ENCODE assay signal across 18 cellular contexts in the genomic region with DNA sequence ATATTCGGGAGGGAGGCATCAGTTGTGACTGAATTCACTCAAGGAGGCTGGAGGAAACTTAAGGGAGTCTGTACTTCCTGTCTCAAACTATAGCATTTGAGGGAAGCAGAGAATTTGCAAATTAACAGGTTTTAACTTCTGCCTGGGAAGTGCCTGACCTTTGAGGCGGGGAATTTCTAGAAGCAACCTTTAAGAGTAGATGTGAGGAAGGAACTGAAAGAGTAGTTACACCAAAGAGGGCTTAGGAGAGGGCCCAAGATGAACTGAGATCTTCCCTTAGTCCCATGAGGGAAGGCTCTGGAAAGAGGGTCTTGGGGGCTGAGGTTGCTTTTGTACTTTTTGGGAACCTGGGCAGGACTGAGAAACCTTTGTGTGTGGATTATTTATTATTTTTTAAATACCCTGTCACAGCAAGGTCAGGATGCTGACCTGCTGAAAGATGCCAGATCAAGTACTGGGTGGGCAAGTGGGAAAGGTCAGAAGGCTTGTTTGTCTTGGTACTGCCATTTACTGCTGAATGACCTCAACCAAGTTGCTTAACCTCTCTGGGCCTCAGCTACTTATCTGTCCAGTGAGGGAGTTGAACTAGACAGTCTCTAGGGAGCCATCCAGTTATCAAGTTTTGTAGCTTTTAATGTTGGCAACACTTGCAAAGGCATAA. TPM values are rescaled to one million over a fixed set of nuclear protein-coding genes. Genes with fewer than 3 reads are reported as not detected.
DNase-seq lines count a peak whose midpoint lies in the region; ATAC-seq, FAIRE-seq and TF ChIP-seq lines count a peak whose summit lies in the region.
"Had no signal": no experiment of that assay in that cellular context is flagged by ENCODE, and none has a peak within 500 bp of the region (broad histone marks: within the 10 kb centered on the region; RNA-seq: fewer than 3 reads in every experiment).

No MANE protein-coding gene starts in this region.

- no peak for TF ChIP-seq CTCF in H9 (conservative IDR thresholded peaks at IDR 0.05)

- no peak overlapping the region for H3K14ac ChIP-seq in H9 (ENCODE audit: insufficient read depth, low read length)

- H2BK15ac ChIP-seq in H9 (ENCODE audit: low read depth, low read length): no peak overlapping the region

- H3K9me3 Mint-ChIP-seq in H9: no peaks in the 10 kb centered on the region; a peak in 1 of 5 replicates
- peaks cover 5% of the 10 kb centered on the region for H3K9me3 Mint-ChIP-seq in activated naive CD8-positive, alpha-beta T cell treated with anti-CD3 and anti-CD28 coated beads for 36 hours
- H3K9me3 Mint-ChIP-seq in stimulated activated memory B cell treated with anti-CD40 and anti-IgM and Interleukin-4, amounts not matched to agents 10 μg/mL and 1 μg/mL and 100 μg/mL, for 72 hours: no peaks in the 10 kb centered on the region
- H3K9me3 Mint-ChIP-seq: activated naive CD4-positive, alpha-beta T cell treated with anti-CD3 and anti-CD28 coated beads for 36 hours had no signal

- no peak overlapping the region for H3K4ac ChIP-seq in H9 (ENCODE audit: low read depth, low read length)

- ATAC-seq in stimulated activated memory B cell treated with anti-CD40 and anti-IgM and Interleukin-4, amounts not matched to agents 10 μg/mL and 1 μg/mL and 100 μg/mL, for 72 hours: peak; percentile 78
- ATAC-seq: activated CD4-positive, alpha-beta T cell treated with anti-CD3 and anti-CD28 coated beads for 36 hours; left cardiac atrium; right lobe of liver had no signal

- no peak overlapping the region for H3K56ac ChIP-seq in H9 (ENCODE audit: insufficient read length, low read depth, low read length)

- H3K27ac ChIP-seq in H9 (ENCODE audit: insufficient read length, low read depth, low read length): no peak overlapping the region
- H3K27ac ChIP-seq in iPS-20b (ENCODE audit: low read length): no peak overlapping the region
- H3K27ac ChIP-seq: right lobe of liver had no signal

- H3K9ac ChIP-seq in H9 (ENCODE audit: extremely low read depth, insufficient read length, low read length): no peak overlapping the region
- no peak overlapping the region for H3K9ac ChIP-seq in iPS-20b (ENCODE audit: low read depth, low read length)

- no peak overlapping the region for H2BK120ac ChIP-seq in H9 (ENCODE audit: low read depth, low read length, poor library complexity, severe bottlenecking)

- H3K4me1 ChIP-seq in H9 (ENCODE audit: insufficient read depth, low read length) (no peaks in the 10 kb centered on the region), iPS-20b (ENCODE audit: insufficient read depth, low read length) (no peaks in the 10 kb centered on the region)

- H3K4me1 Mint-ChIP-seq in H9: peaks cover 13 to 15% of the 10 kb centered on the region in 2 experiments
- H3K4me1 Mint-ChIP-seq in activated naive CD8-positive, alpha-beta T cell treated with anti-CD3 and anti-CD28 coated beads for 36 hours: peaks cover 12% of the 10 kb centered on the region
- peaks cover 12% of the 10 kb centered on the region for H3K4me1 Mint-ChIP-seq in stimulated activated memory B cell treated with anti-CD40 and anti-IgM and Interleukin-4, amounts not matched to agents 10 μg/mL and 1 μg/mL and 100 μg/mL, for 72 hours

- no peaks in the 10 kb centered on the region for H3K79me1 ChIP-seq in H9 (ENCODE audit: insufficient read depth, low read depth, low read length, poor library complexity, severe bottlenecking)

- no peak overlapping the region for H2BK20ac ChIP-seq in H9 (ENCODE audit: low read depth, low read length, poor library complexity, severe bottlenecking)

- no peaks in the 10 kb centered on the region; a peak in 1 of 7 replicates for H3K36me3 Mint-ChIP-seq in H9 (ENCODE audit: insufficient read depth in 1 of 3, low read depth in 3 of 3)
- H3K36me3 Mint-ChIP-seq in activated naive CD8-positive, alpha-beta T cell treated with anti-CD3 and anti-CD28 coated beads for 36 hours: peaks cover 4% of the 10 kb centered on the region
- H3K36me3 Mint-ChIP-seq in stimulated activated memory B cell treated with anti-CD40 and anti-IgM and Interleukin-4, amounts not matched to agents 10 μg/mL and 1 μg/mL and 100 μg/mL, for 72 hours: no peaks in the 10 kb centered on the region

- no CpG with 5 or more reads among the region's 2 CpGs for WGBS in H9 (ENCODE audit: extremely low coverage, insufficient read length, low lambda C conversion rate)

- DNase-seq in H9: no peak
- no peak for DNase-seq in activated naive CD8-positive, alpha-beta T cell treated with anti-CD3 and anti-CD28 coated beads for 36 hours
- no peak for DNase-seq in GM12891 (ENCODE audit: insufficient read length, low spot score)
- no peak for DNase-seq in H54 (ENCODE audit: insufficient read length, low spot score)
- DNase-seq in dedifferentiated amniotic fluid mesenchymal stem cell (ENCODE audit: extremely low spot score): no peak
- DNase-seq: activated CD4-positive, alpha-beta T cell treated with anti-CD3 and anti-CD28 coated beads for 36 hours; activated naive CD4-positive, alpha-beta T cell treated with anti-CD3 and anti-CD28 coated beads for 36 hours; activated T-cell treated with anti-CD3 and anti-CD28 coated beads, Interleukin-2, amount 50 U/mL, for 1 hour; KBM-7; left cardiac atrium; NCI-H2171; NCI-H748 treated with DMSO at 0.1 percent for 48 hours; right lobe of liver; T1000 had no signal

- H3K36me3 ChIP-seq in iPS-20b (ENCODE audit: insufficient read depth, low read depth, low read length): no peaks in the 10 kb centered on the region
- H3K36me3 ChIP-seq: right lobe of liver had no signal

- H4K91ac ChIP-seq in H9 (ENCODE audit: insufficient read length, low read depth, low read length): no peak overlapping the region

- peak overlapping the region; percentile 66 for H3K4me2 ChIP-seq in H9 (ENCODE audit: insufficient read depth, insufficient read length, low read length)

- H2BK5ac ChIP-seq in H9 (ENCODE audit: insufficient read length, low read length): no peak overlapping the region

- peak overlapping the region; percentile 77 to 86 for H3K4me3 Mint-ChIP-seq in H9
- peak overlapping the region; percentile 52 for H3K4me3 Mint-ChIP-seq in activated naive CD8-positive, alpha-beta T cell treated with anti-CD3 and anti-CD28 coated beads for 36 hours
- H3K4me3 Mint-ChIP-seq in stimulated activated memory B cell treated with anti-CD40 and anti-IgM and Interleukin-4, amounts not matched to agents 10 μg/mL and 1 μg/mL and 100 μg/mL, for 72 hours: peak overlapping the region; percentile 66
- H3K4me3 Mint-ChIP-seq: activated CD4-positive, alpha-beta T cell treated with anti-CD3 and anti-CD28 coated beads for 36 hours had no signal

- no peak overlapping the region for H2AFZ ChIP-seq in H9 (ENCODE audit: low read length)

- H3K23me2 ChIP-seq in H9 (ENCODE audit: insufficient read length, low read depth, low read length, poor library complexity, severe bottlenecking): peaks cover 22% of the 10 kb centered on the region

- H3K23ac ChIP-seq in H9 (ENCODE audit: insufficient read length, low read depth, low read length): no peak overlapping the region

- no peak overlapping the region for H3T11ph ChIP-seq in H9 (ENCODE audit: low read length)

- no peak overlapping the region for H3K18ac ChIP-seq in H9 (ENCODE audit: insufficient read length, low read depth, low read length)

- H3K9me3 ChIP-seq in H9 (ENCODE audit: control insufficient read depth, low read depth, low read length) (no peaks in the 10 kb centered on the region), iPS-20b (ENCODE audit: insufficient read depth, low read depth, low read length) (no peaks in the 10 kb centered on the region)
- H3K9me3 ChIP-seq: right lobe of liver had no signal

- FAIRE-seq in GM12891 (lab: Jason Lieb, UNC) (no peak), H54 (lab: Jason Lieb, UNC) (no peak)
- FAIRE-seq: colon, endothelial cell of umbilical vein had no signal

- no peak overlapping the region for H2BK12ac ChIP-seq in H9 (ENCODE audit: insufficient read length, low read depth, low read length)

- H4K5ac ChIP-seq in H9 (ENCODE audit: insufficient read length, low read depth, low read length): no peak overlapping the region

- H3K27me3 Mint-ChIP-seq in H9 (ENCODE audit: low read depth): peaks cover 58% of the 10 kb centered on the region
- peaks cover 68% of the 10 kb centered on the region for H3K27me3 Mint-ChIP-seq in activated naive CD8-positive, alpha-beta T cell treated with anti-CD3 and anti-CD28 coated beads for 36 hours
- H3K27me3 Mint-ChIP-seq in stimulated activated memory B cell treated with anti-CD40 and anti-IgM and Interleukin-4, amounts not matched to agents 10 μg/mL and 1 μg/mL and 100 μg/mL, for 72 hours: peaks cover 49% of the 10 kb centered on the region

- H4K20me1 ChIP-seq in H9 (ENCODE audit: control insufficient read depth, insufficient read depth, insufficient read length): no peaks in the 10 kb centered on the region

- H3K27me3 ChIP-seq in H9 (ENCODE audit: insufficient read depth, low read length) (peaks cover 8% of the 10 kb centered on the region; the same call in 1 of the 2 replicates), iPS-20b (ENCODE audit: insufficient read depth, low read length) (peaks cover 56% of the 10 kb centered on the region)

- no peaks in the 10 kb centered on the region for H3K79me2 ChIP-seq in H9 (ENCODE audit: insufficient read depth, low read length)

- no peak overlapping the region for H4K8ac ChIP-seq in H9 (replicated peaks; ENCODE audit: insufficient read length, low read depth, low read length)

- TF ChIP-seq POLR2A in GM12891 (IDR thresholded peaks at IDR 0.05; ENCODE audit: low read depth, low read length) (no peak), H54 (IDR thresholded peaks at IDR 0.05; ENCODE audit: low read depth, low read length) (no peak)

- H3K27ac Mint-ChIP-seq in H9: no peak overlapping the region
- H3K27ac Mint-ChIP-seq in activated naive CD8-positive, alpha-beta T cell treated with anti-CD3 and anti-CD28 coated beads for 36 hours: peak overlapping the region; percentile 52
- H3K27ac Mint-ChIP-seq in stimulated activated memory B cell treated with anti-CD40 and anti-IgM and Interleukin-4, amounts not matched to agents 10 μg/mL and 1 μg/mL and 100 μg/mL, for 72 hours: peak overlapping the region; percentile 75
- H3K27ac Mint-ChIP-seq: activated CD4-positive, alpha-beta T cell treated with anti-CD3 and anti-CD28 coated beads for 36 hours; activated naive CD4-positive, alpha-beta T cell treated with anti-CD3 and anti-CD28 coated beads for 36 hours had no signal

- H2AK5ac ChIP-seq in H9 (ENCODE audit: insufficient read length, low read length): no peak overlapping the region

- peak overlapping the region; percentile 80 for H3K4me3 ChIP-seq in iPS-20b (ENCODE audit: low read length)
- H3K4me3 ChIP-seq: right lobe of liver had no signal

TF ChIP-seq in GM12891, 5 proteins besides CTCF, POLR2A, EP300 and RAD21:
- TF ChIP-seq PAX5 (IDR thresholded peaks at IDR 0.05; ENCODE audit: insufficient read depth, low read length, severe bottlenecking) (no peak), POU2F2 (IDR thresholded peaks at IDR 0.05; ENCODE audit: low read depth, low read length) (no peak), TAF1 (IDR thresholded peaks at IDR 0.05; ENCODE audit: low read depth, low read length) (no peak), SPI1 (IDR thresholded peaks at IDR 0.05; ENCODE audit: low read depth, low read length) (no peak), POLR2AphosphoS5 (IDR thresholded peaks at IDR 0.05; ENCODE audit: low read depth, low read length) (no peak)
TF ChIP-seq in GM12891: peak in this region for 0.

RNA-seq across cellular contexts. Expression of a gene that starts 2.4 kb away (rescaled TPM):
- total RNA-seq in H9 (2021): 0.24 and 0.33 TPM in 2 replicates
- total RNA-seq in activated naive CD8-positive, alpha-beta T cell treated with anti-CD3 and anti-CD28 coated beads for 36 hours: not detected
- polyA plus RNA-seq in GM12891 (2012; ENCODE audit: low read depth, missing spikeins): not detected
- total RNA-seq: activated CD4-positive, alpha-beta T cell treated with anti-CD3 and anti-CD28 coated beads for 36 hours; activated naive CD4-positive, alpha-beta T cell treated with anti-CD3 and anti-CD28 coated beads for 36 hours; endothelial cell of umbilical vein had no signal
- polyA plus RNA-seq: endothelial cell of umbilical vein had no signal

Comparison
In these comparisons a context has a peak if more than half of its experiments do, and no peak if none do; other contexts are left out.
1. H3K27ac Mint-ChIP-seq: peak in activated naive CD8-positive, alpha-beta T cell treated with anti-CD3 and anti-CD28 coated beads for 36 hours (single experiment) and stimulated activated memory B cell treated with anti-CD40 and anti-IgM and Interleukin-4, amounts not matched to agents 10 μg/mL and 1 μg/mL and 100 μg/mL, for 72 hours (single experiment); none in H9 (0 of 3).
2. Peak in every context shown above with its lines, with median percentiles within 50 percentile points of each other: H3K4me3 Mint-ChIP-seq.